10 cellular contexts compared by ENCODE assay signal in genomic region chr15:51620647-51621046, GRCh38. TPM values are rescaled to one million over a fixed set of nuclear protein-coding genes. Genes with fewer than 3 reads are reported as not detected.
DNase-seq lines count a peak whose midpoint lies in the region; ATAC-seq and TF ChIP-seq lines count a peak whose summit lies in the region.
"Had no signal": no experiment of that assay in that cellular context is flagged by ENCODE, and none has a peak within 500 bp of the region (broad histone marks: within the 10 kb centered on the region; RNA-seq: fewer than 3 reads in every experiment).

No MANE protein-coding gene starts in this region.

- H3K9ac ChIP-seq in DND-41 (ENCODE audit: low read depth, low read length) (peak overlapping the region; percentile 67; the same call in 1 of the 2 replicates), HCT116 (ENCODE audit: low read length) (peak overlapping the region; percentile 82; the same call in 1 of the 2 replicates)

- H3K9me3 ChIP-seq in DND-41 (ENCODE audit: insufficient read depth, low read length, severe bottlenecking) (no peaks in the 10 kb centered on the region), HCT116 (ENCODE audit: control insufficient read depth in 1 of 2, insufficient read depth in 1 of 2, low read depth in 1 of 2, low read length in 2 of 2) (no peaks in the 10 kb centered on the region), SJCRH30 (replicated peaks) (no peaks in the 10 kb centered on the region), mesodermal cell (ENCODE audit: control insufficient read depth, low read length) (no peaks in the 10 kb centered on the region), psoas muscle (no peaks in the 10 kb centered on the region), Caco-2 (no peaks in the 10 kb centered on the region)
- H3K9me3 ChIP-seq: ascending aorta had no signal

- H3K27ac ChIP-seq in DND-41 (ENCODE audit: low read length), result no peak overlapping the region
- H3K27ac ChIP-seq in HCT116 (ENCODE audit: low read depth, low read length), result no peak overlapping the region
- no peak overlapping the region for H3K27ac ChIP-seq in SJCRH30
- no peak overlapping the region for H3K27ac ChIP-seq in mesodermal cell (ENCODE audit: low read depth, low read length, severe bottlenecking)
- no peak overlapping the region for H3K27ac ChIP-seq in psoas muscle
- H3K27ac ChIP-seq: ascending aorta had no signal

- TF ChIP-seq CTCF in DND-41 (IDR thresholded peaks at IDR 0.05; ENCODE audit: borderline replicate concordance, extremely low read depth, low read length, poor library complexity, severe bottlenecking) (no peak), HCT116 (IDR thresholded peaks at IDR 0.05 in 2 of 3, conservative IDR thresholded peaks at IDR 0.05 in 1 of 3; ENCODE audit: borderline replicate concordance in 1 of 3, insufficient read depth in 1 of 3, low read depth in 2 of 3, low read length in 2 of 3) (no peak), psoas muscle (IDR thresholded peaks at IDR 0.05) (no peak), Caco-2 (IDR thresholded peaks at IDR 0.05; ENCODE audit: insufficient read depth in 1 of 2, low read depth in 1 of 2, low read length in 1 of 2, severe bottlenecking in 1 of 2, unreplicated experiment in 1 of 2) (no peak)

- H3K36me3 ChIP-seq in DND-41 (ENCODE audit: insufficient read depth, low read length) (peaks cover 1% of the 10 kb centered on the region; the same call in 1 of the 2 replicates), HCT116 (ENCODE audit: control insufficient read depth in 1 of 2, insufficient read depth in 2 of 2, low read length in 2 of 2) (0 out of 4 replicates have a peak, but pooled peaks cover 0 to under 1% of the 10 kb centered on the region in 2 experiments), SJCRH30 (no peaks in the 10 kb centered on the region), mesodermal cell (ENCODE audit: control insufficient read depth, insufficient read depth, low read length) (no peaks in the 10 kb centered on the region), psoas muscle (ENCODE audit: insufficient read depth in 1 of 2, low read depth in 1 of 2) (no peaks in the 10 kb centered on the region), Caco-2 (ENCODE audit: control insufficient read depth, insufficient read depth, low read length) (no peaks in the 10 kb centered on the region)
- H3K36me3 ChIP-seq: ascending aorta had no signal

- H3K79me2 ChIP-seq in DND-41 (ENCODE audit: insufficient read depth, low read length), result peaks cover 45% of the 10 kb centered on the region
- peaks cover 41% of the 10 kb centered on the region for H3K79me2 ChIP-seq in HCT116 (ENCODE audit: insufficient read depth, low read length)

- BruUV-seq in HCT116 (replicated peaks; lab: Mats Ljungman, UMichigan) (no TSS peak), Caco-2 (replicated peaks; lab: Mats Ljungman, UMichigan) (no TSS peak)

- no peak for TF ChIP-seq RAD21 in HCT116 (IDR thresholded peaks at IDR 0.05; ENCODE audit: low read depth)

- H3K27me3 ChIP-seq in DND-41 (ENCODE audit: insufficient read depth, low read length, poor library complexity) (no peaks in the 10 kb centered on the region), HCT116 (ENCODE audit: insufficient read depth, low read length) (no peaks in the 10 kb centered on the region), SJCRH30 (no peaks in the 10 kb centered on the region), psoas muscle (ENCODE audit: insufficient read depth in 3 of 3, low read length in 2 of 3) (no peaks in the 10 kb centered on the region), Caco-2 (replicated peaks; ENCODE audit: control insufficient read depth, insufficient read depth, low read length) (no peaks in the 10 kb centered on the region)
- H3K27me3 ChIP-seq: ascending aorta had no signal

- H3K4me1 Mint-ChIP-seq in Caco-2 (ENCODE audit: low read depth, unreplicated experiment), result peaks cover 7% of the 10 kb centered on the region

- no peak overlapping the region for H3K4me3 Mint-ChIP-seq in Caco-2 (ENCODE audit: unreplicated experiment)

- RAD21 ChIA-PET in HCT116 (lab: Charles Lee; ENCODE audit: low non-redundant PET in 1 of 2, low total read pairs in 2 of 2, uncharacterized antibody in 2 of 2, unreplicated experiment in 2 of 2), result no interaction called here

- intact Hi-C loops in HCT116 (cut with micrococcal nuclease), result no loop called here
- intact Hi-C loops in psoas muscle (cut with DNase I), result no loop called here
- intact Hi-C loops in Caco-2 (cut with micrococcal nuclease; ENCODE audit: unreplicated experiment), result no loop called here

- H3K4me1 ChIP-seq in DND-41 (ENCODE audit: insufficient read depth, low read length) (peaks cover 40% of the 10 kb centered on the region), HCT116 (ENCODE audit: control insufficient read depth in 1 of 2, insufficient read depth in 2 of 2, low read length in 2 of 2) (peaks cover 10 to 22% of the 10 kb centered on the region in 2 experiments), SJCRH30 (peaks cover 14% of the 10 kb centered on the region), mesodermal cell (ENCODE audit: control insufficient read depth, insufficient read depth, low read length, poor library complexity, severe bottlenecking) (peaks cover 9% of the 10 kb centered on the region), psoas muscle (no peaks in the 10 kb centered on the region), Caco-2 (peaks cover 6% of the 10 kb centered on the region; the same call in 1 of the 2 replicates)

- DNase-seq in DND-41 (no peak), HCT116 (ENCODE audit: low read depth, low spot score) (no peak), SJCRH30 (peak in 1 of 2 experiments; percentile 8), epidermal melanocyte (ENCODE audit: insufficient read length, low spot score) (no peak), hepatic stellate cell (ENCODE audit: low spot score) (no peak), psoas muscle (no peak), Caco-2 (no peak)
- DNase-seq: NCI-H446 had no signal

- POLR2A ChIA-PET in HCT116 (lab: Charles Lee), result no interaction called here
- POLR2A ChIA-PET in Caco-2 (lab: Charles Lee), result no interaction called here

- H3K9me2 ChIP-seq in HCT116 (ENCODE audit: insufficient read depth), result no peaks in the 10 kb centered on the region

- H4K20me1 ChIP-seq in DND-41 (ENCODE audit: insufficient read depth, low read length) (no peaks in the 10 kb centered on the region; the same call in 1 of the 2 replicates), HCT116 (ENCODE audit: insufficient read depth) (no peaks in the 10 kb centered on the region)

- no peaks in the 10 kb centered on the region for H3K9me3 Mint-ChIP-seq in Caco-2 (ENCODE audit: unreplicated experiment)

- TF ChIP-seq POLR2A in HCT116 (IDR thresholded peaks at IDR 0.05; ENCODE audit: borderline replicate concordance, extremely low read depth, insufficient read depth, insufficient read length), result no peak

- no peak overlapping the region for H3K27ac Mint-ChIP-seq in Caco-2 (ENCODE audit: unreplicated experiment)

- H3K4me2 ChIP-seq in DND-41 (ENCODE audit: insufficient read depth, low read length), result peak overlapping the region; percentile 86
- peak overlapping the region; percentile 89 for H3K4me2 ChIP-seq in HCT116 (ENCODE audit: low read length)

- WGBS in mesodermal cell (ENCODE audit: insufficient coverage in 2 of 2), 2 experiments, result 87 to 94% methylated on average over 4 of the region's 4 CpGs
- WGBS in psoas muscle, 3 donors, result 78 to 82% (median 78%) methylated on average over 4 of the region's 4 CpGs

- CTCF ChIA-PET in HCT116 (lab: Charles Lee) (interaction anchor here (1.2 to 3.5 kb wide), 2 partner anchors 84 to 156 kb away, joined by 4 to 15 read pairs; no protein-coding TSS in a partner anchor), Caco-2 (lab: Charles Lee) (no interaction called here)

- peaks cover 2% of the 10 kb centered on the region for H3K27me3 Mint-ChIP-seq in Caco-2 (ENCODE audit: insufficient read depth, unreplicated experiment)

- no peak overlapping the region for H2AFZ ChIP-seq in DND-41 (ENCODE audit: low read depth, low read length)
- H2AFZ ChIP-seq in HCT116 (ENCODE audit: low read depth, low read length, poor library complexity, severe bottlenecking), result no peak overlapping the region

- H3K36me3 Mint-ChIP-seq in Caco-2 (ENCODE audit: insufficient read depth, unreplicated experiment), result peaks cover 12% of the 10 kb centered on the region

- ATAC-seq in DND-41 (ENCODE audit: insufficient read depth, low read depth) (no peak), HCT116 (no peak), psoas muscle (no peak)

- peak overlapping the region in 1 of 2 experiments; percentile 66; a peak in 1 of 4 replicates for H3K4me3 ChIP-seq in DND-41 (ENCODE audit: low read depth in 1 of 2, low read length in 2 of 2)
- H3K4me3 ChIP-seq in HCT116 (replicated peaks in 1 of 2; ENCODE audit: low read depth in 1 of 2, low read length in 2 of 2), result peak overlapping the region in 1 of 2 experiments; percentile 83; a peak in 1 of 4 replicates
- H3K4me3 ChIP-seq in SJCRH30, result peak overlapping the region; percentile 71
- H3K4me3 ChIP-seq in mesodermal cell (ENCODE audit: extremely low read depth, insufficient read depth, low read length, poor library complexity, severe bottlenecking), result peak overlapping the region; percentile 80
- no peak overlapping the region for H3K4me3 ChIP-seq in psoas muscle
- H3K4me3 ChIP-seq in Caco-2 (ENCODE audit: low read depth, low read length), result no peak overlapping the region

TF ChIP-seq in HCT116, 20 proteins besides CTCF, POLR2A, EP300 and RAD21 (continues in another document):
- TF ChIP-seq ELF1 (IDR thresholded peaks at IDR 0.05; ENCODE audit: borderline replicate concordance, low read depth), result no peak

RNA-seq across cellular contexts. Expression of gene DMXL2, which starts 1.9 kb away (rescaled TPM):
- total RNA-seq in HCT116 (2021; ENCODE audit: unreplicated experiment), result 21.5 TPM
- polyA plus RNA-seq in HCT116 (2012), result 11.8 and 13.3 TPM in 2 replicates
- 16.7 and 22.4 TPM in 2 replicates for total RNA-seq in SJCRH30 (2014; rRNA removed; shearing (Covaris generic))
- 21.0 TPM for polyA plus RNA-seq in mesodermal cell (2013, experiment 1 of 2)
- 21.3 TPM for polyA plus RNA-seq in mesodermal cell (2013, experiment 2 of 2)
- total RNA-seq in psoas muscle, result 1 to 10 TPM; 1.9 to 3.3 (median 2.5) TPM
- polyA plus RNA-seq in psoas muscle, result 1 to 10 TPM; 2.9 to 8.0 (median 4.6) TPM
- 7.5 TPM in 2 replicates for total RNA-seq in Caco-2 (2022)

Comparison
In these comparisons a context has a peak if more than half of its experiments do, and no peak if none do; other contexts are left out.
1. H3K4me3 ChIP-seq: peak in SJCRH30 (single experiment) and mesodermal cell (single experiment); none in psoas muscle (single experiment) and Caco-2 (single experiment).